10 cellular contexts compared by ENCODE assay signal in genomic region chr22:32410459-32410858, GRCh38. TPM values are rescaled to one million over a fixed set of nuclear protein-coding genes. Genes with fewer than 3 reads are reported as not detected.
DNase-seq lines count a peak whose midpoint lies in the region; ATAC-seq and TF ChIP-seq lines count a peak whose summit lies in the region.
"Had no signal": no experiment of that assay in that cellular context is flagged by ENCODE, and none has a peak within 500 bp of the region (broad histone marks: within the 10 kb centered on the region; RNA-seq: fewer than 3 reads in every experiment).

No MANE protein-coding gene starts in this region.

- no peak for TF ChIP-seq CTCF in LNCaP clone FGC (IDR thresholded peaks at IDR 0.05; ENCODE audit: control insufficient read depth, extremely low read depth, insufficient read depth)

- peak overlapping the region; percentile 95 to 100 (median 98) for H3K4me3 Mint-ChIP-seq in CD4-positive, alpha-beta memory T cell
- peak overlapping the region; percentile 83 for H3K4me3 Mint-ChIP-seq in dendritic cell treated with granulocyte-macrophage colony-stimulating factor and Interleukin-4, amounts not matched to agents 40 ng/mL and 50 ng/mL, for 4 days
- H3K4me3 Mint-ChIP-seq in naive thymus-derived CD8-positive, alpha-beta T cell: peak overlapping the region; percentile 94 to 99 (median 98)

- peak overlapping the region in 3 of 7 donors; percentile 23 to 98 (median 97) for H3K27ac Mint-ChIP-seq in CD4-positive, alpha-beta memory T cell
- peak overlapping the region; percentile 89 for H3K27ac Mint-ChIP-seq in dendritic cell treated with granulocyte-macrophage colony-stimulating factor and Interleukin-4, amounts not matched to agents 40 ng/mL and 50 ng/mL, for 4 days
- H3K27ac Mint-ChIP-seq in naive thymus-derived CD8-positive, alpha-beta T cell: peak overlapping the region in 7 of 10 donors; percentile 57 to 98 (median 97)

- no peaks in the 10 kb centered on the region for H3K9me3 Mint-ChIP-seq in CD4-positive, alpha-beta memory T cell
- H3K9me3 Mint-ChIP-seq in dendritic cell treated with granulocyte-macrophage colony-stimulating factor and Interleukin-4, amounts not matched to agents 40 ng/mL and 50 ng/mL, for 4 days: no peaks in the 10 kb centered on the region
- no peaks in the 10 kb centered on the region for H3K9me3 Mint-ChIP-seq in naive thymus-derived CD8-positive, alpha-beta T cell

- intact Hi-C loops in CD4-positive, alpha-beta memory T cell (cut with micrococcal nuclease): no loop called here
- intact Hi-C loops in dendritic cell treated with granulocyte-macrophage colony-stimulating factor and Interleukin-4, amounts not matched to agents 40 ng/mL and 50 ng/mL, for 4 days (cut with micrococcal nuclease): no loop called here

- H3K36me3 ChIP-seq in CD4-positive, alpha-beta memory T cell (ENCODE audit: insufficient read depth, low read length): peaks cover 35% of the 10 kb centered on the region

- H3K4me3 ChIP-seq in CD4-positive, alpha-beta memory T cell (ENCODE audit: low read length in 2 of 2): peak overlapping the region in 1 of 2 donors; percentile 92
- H3K4me3 ChIP-seq in LNCaP clone FGC (ENCODE audit: low read depth, low read length): peak overlapping the region; percentile 93

- POLR2A ChIA-PET in CD4-positive, alpha-beta memory T cell (lab: Charles Lee; ENCODE audit: partially characterized antibody): no interaction called here
- POLR2A ChIA-PET in naive thymus-derived CD8-positive, alpha-beta T cell (lab: Charles Lee): interaction anchor here (3.2 kb wide), 1 partner anchor 64 kb away, joined by 20 read pairs; the partner anchor contains the start of gene FBXO7

- DNase-seq in CD4-positive, alpha-beta memory T cell: peak in 1 of 5 donors; percentile 45
- DNase-seq in LNCaP clone FGC (ENCODE audit: low read depth) (no peak), medulla oblongata (ENCODE audit: extremely low spot score) (no peak), NCI-H748 treated with DMSO at 0.1 percent for 48 hours (lab: John Stamatoyannopoulos, UW) (no peak)
- no peak for DNase-seq in naive thymus-derived CD8-positive, alpha-beta T cell

- CTCF ChIA-PET in CD4-positive, alpha-beta memory T cell (lab: Charles Lee; ENCODE audit: partially characterized antibody): interaction anchor here (1.7 to 3.4 kb wide), 2 partner anchors 19 to 64 kb away, joined by 3 to 21 read pairs; partner anchors contain the start of gene FBXO7

- H3K4me1 Mint-ChIP-seq in CD4-positive, alpha-beta memory T cell: peaks cover 32 to 60% (median 43%) of the 10 kb centered on the region in 4 donors
- peaks cover 33% of the 10 kb centered on the region for H3K4me1 Mint-ChIP-seq in dendritic cell treated with granulocyte-macrophage colony-stimulating factor and Interleukin-4, amounts not matched to agents 40 ng/mL and 50 ng/mL, for 4 days (ENCODE audit: low read depth)
- peaks cover 19 to 65% (median 51%) of the 10 kb centered on the region in 4 donors for H3K4me1 Mint-ChIP-seq in naive thymus-derived CD8-positive, alpha-beta T cell

- H3K27me3 ChIP-seq in CD4-positive, alpha-beta memory T cell (ENCODE audit: insufficient read depth, low read length): no peaks in the 10 kb centered on the region

- peaks cover 30 to 51% of the 10 kb centered on the region in 2 donors for H3K36me3 Mint-ChIP-seq in CD4-positive, alpha-beta memory T cell
- peaks cover 44% of the 10 kb centered on the region for H3K36me3 Mint-ChIP-seq in dendritic cell treated with granulocyte-macrophage colony-stimulating factor and Interleukin-4, amounts not matched to agents 40 ng/mL and 50 ng/mL, for 4 days (ENCODE audit: low read depth)
- H3K36me3 Mint-ChIP-seq in naive thymus-derived CD8-positive, alpha-beta T cell: peaks cover 0 to 38% (median 13%) of the 10 kb centered on the region in 3 donors

- H3K27me3 Mint-ChIP-seq in CD4-positive, alpha-beta memory T cell: no peaks in the 10 kb centered on the region
- H3K27me3 Mint-ChIP-seq in dendritic cell treated with granulocyte-macrophage colony-stimulating factor and Interleukin-4, amounts not matched to agents 40 ng/mL and 50 ng/mL, for 4 days: peaks cover 5% of the 10 kb centered on the region
- H3K27me3 Mint-ChIP-seq in naive thymus-derived CD8-positive, alpha-beta T cell: peaks cover 0 to 1% (median 0%) of the 10 kb centered on the region in 5 donors

- H3K27ac ChIP-seq in CD4-positive, alpha-beta memory T cell (ENCODE audit: low read depth, low read length): no peak overlapping the region
- H3K27ac ChIP-seq: neutrophil had no signal

- no peaks in the 10 kb centered on the region for H3K9me3 ChIP-seq in CD4-positive, alpha-beta memory T cell (ENCODE audit: control insufficient read depth in 1 of 2, low read length in 2 of 2)
- H3K9me3 ChIP-seq: neutrophil had no signal

- peaks cover 39% of the 10 kb centered on the region for H3K4me1 ChIP-seq in CD4-positive, alpha-beta memory T cell (ENCODE audit: insufficient read depth, low read length)

- no peak for ATAC-seq in naive thymus-derived CD8-positive, alpha-beta T cell
- ATAC-seq in GM21423 (IDR thresholded peaks at IDR 0.05; ENCODE audit: unreplicated experiment) (no peak), HG02884 (IDR thresholded peaks at IDR 0.05; ENCODE audit: unreplicated experiment) (no peak)

RNA-seq across cellular contexts. Expression of gene RTCB, which starts 1.6 kb away (rescaled TPM):
- 10 to 100 TPM; 46.7 to 59.2 TPM for total RNA-seq in CD4-positive, alpha-beta memory T cell
- 100 to 1,000 TPM; 109 to 163 TPM for polyA plus RNA-seq in CD4-positive, alpha-beta memory T cell
- 10 to 100 TPM; 54.7 to 57.9 TPM for total RNA-seq in naive thymus-derived CD8-positive, alpha-beta T cell
- polyA plus RNA-seq in naive thymus-derived CD8-positive, alpha-beta T cell: 100 to 1,000 TPM; 103 to 109 (median 106) TPM

RNA-seq across cellular contexts. Expression of gene RFPL3, which starts 52.8 kb away (rescaled TPM):
- total RNA-seq in CD4-positive, alpha-beta memory T cell: not detected
- polyA plus RNA-seq in CD4-positive, alpha-beta memory T cell: not detected
- not detected for total RNA-seq in naive thymus-derived CD8-positive, alpha-beta T cell
- polyA plus RNA-seq in naive thymus-derived CD8-positive, alpha-beta T cell: not detected
- polyA plus RNA-seq: adipose tissue had no signal

RNA-seq across cellular contexts. Expression of gene BPIFC, which starts 53.8 kb away (rescaled TPM):
- total RNA-seq in CD4-positive, alpha-beta memory T cell: not detected
- polyA plus RNA-seq in CD4-positive, alpha-beta memory T cell: not detected
- total RNA-seq in naive thymus-derived CD8-positive, alpha-beta T cell: not detected
- not detected for polyA plus RNA-seq in naive thymus-derived CD8-positive, alpha-beta T cell
- polyA plus RNA-seq: adipose tissue had no signal
